8 cellular contexts compared by ENCODE assay signal in genomic region chr1:223713546-223714420, GRCh38. TPM values are rescaled to one million over a fixed set of nuclear protein-coding genes. Genes with fewer than 3 reads are reported as not detected.
A peak's percentile ranks its signal among the peaks of the same experiment; 100 is the strongest.
DNase-seq lines count a peak whose midpoint lies in the region; ATAC-seq and TF ChIP-seq lines count a peak whose summit lies in the region.

No MANE protein-coding gene starts in this region.

- peak; percentile 42 for DNase-seq in COLO668 (lab: John Stamatoyannopoulos, UW; ENCODE audit: unreplicated experiment)
- peak; percentile 69 for DNase-seq in PC-3
- DNase-seq in osteoblast (ENCODE audit: insufficient read length, low spot score, missing footprints): peak; percentile 73
- DNase-seq in GM03348 (ENCODE audit: low spot score): no peak
- DNase-seq in NCI-H526 treated with DMSO at 0.1 percent for 48 hours (lab: John Stamatoyannopoulos, UW): no peak
- DNase-seq in posterior vena cava (ENCODE audit: low spot score): no peak
- DNase-seq in ecto neural progenitor cell (ENCODE audit: low spot score): no peak

- H3K4me2 ChIP-seq in PC-3 (ENCODE audit: low read length) (peak overlapping the region; percentile 87), osteoblast (ENCODE audit: insufficient read depth, low read length) (peak overlapping the region; percentile 88)

- peaks cover 15% of the 10 kb centered on the region for H3F3A ChIP-seq in PC-3 (ENCODE audit: low read length, unreplicated experiment)

- H3K4me1 ChIP-seq in PC-3 (ENCODE audit: insufficient read depth, low read length) (peaks cover 82% of the 10 kb centered on the region), endocrine pancreas (ENCODE audit: control insufficient read depth, insufficient read depth, low read length) (no peaks in the 10 kb centered on the region), osteoblast (ENCODE audit: insufficient read depth, low read length) (peaks cover 57% of the 10 kb centered on the region)

- CTCF ChIA-PET in PC-3 (lab: Charles Lee): no interaction called here

- BruUV-seq in PC-3 (replicated peaks; lab: Mats Ljungman, UMichigan): no TSS peak

- peaks cover 73% of the 10 kb centered on the region for H3K79me2 ChIP-seq in PC-3 (ENCODE audit: low read length)
- H3K79me2 ChIP-seq in osteoblast (ENCODE audit: insufficient read depth, low read length): peaks cover 70% of the 10 kb centered on the region

- H3K27ac ChIP-seq in PC-3 (ENCODE audit: low read length): peak overlapping the region; percentile 92
- H3K27ac ChIP-seq in osteoblast (ENCODE audit: low read depth, low read length): peak overlapping the region; percentile 79

- no peak for TF ChIP-seq CTCF in PC-3 (conservative IDR thresholded peaks at IDR 0.05; ENCODE audit: low read depth, low read length)
- no peak for TF ChIP-seq CTCF in osteoblast (IDR thresholded peaks at IDR 0.05; ENCODE audit: extremely low read depth, low read depth, low read length)

- peaks cover 40% of the 10 kb centered on the region for H3K36me3 ChIP-seq in PC-3 (ENCODE audit: low read depth, low read length)
- H3K36me3 ChIP-seq in endocrine pancreas (ENCODE audit: control insufficient read depth, insufficient read depth, low read length): no peaks in the 10 kb centered on the region
- H3K36me3 ChIP-seq in osteoblast (ENCODE audit: insufficient read depth, low read length): peaks cover 38% of the 10 kb centered on the region

- H4K20me1 ChIP-seq in PC-3 (ENCODE audit: low read length) (peaks cover 46% of the 10 kb centered on the region), osteoblast (ENCODE audit: insufficient read depth, low read length) (peaks cover 37% of the 10 kb centered on the region)

- H3K9me2 ChIP-seq in PC-3 (replicated peaks; ENCODE audit: low read length): no peaks in the 10 kb centered on the region

- H3K4me3 ChIP-seq in PC-3 (ENCODE audit: low read length) (peak overlapping the region; percentile 92), endocrine pancreas (ENCODE audit: control insufficient read depth, insufficient read depth, low read length) (peak overlapping the region; percentile 70), osteoblast (ENCODE audit: insufficient read depth, low read length) (peak overlapping the region; percentile 83)

- peak overlapping the region; percentile 98 for H3K9ac ChIP-seq in PC-3 (ENCODE audit: low read length)
- peak overlapping the region; percentile 32 for H3K9ac ChIP-seq in endocrine pancreas (ENCODE audit: control insufficient read depth, insufficient read depth, low read length)

- no peak overlapping the region for H2AFZ ChIP-seq in PC-3 (ENCODE audit: low read length)
- H2AFZ ChIP-seq in osteoblast (ENCODE audit: low read length): no peak overlapping the region

- POLR2A ChIA-PET in PC-3 (lab: Charles Lee; ENCODE audit: unreplicated experiment): interaction anchor here (1.3 kb wide), 1 partner anchor 12 kb away, joined by 5 read pairs; no protein-coding TSS in a partner anchor

- ATAC-seq in PC-3: no peak

- no peaks in the 10 kb centered on the region for H3K9me3 ChIP-seq in PC-3 (ENCODE audit: low read length)
- no peaks in the 10 kb centered on the region for H3K9me3 ChIP-seq in endocrine pancreas (ENCODE audit: control insufficient read depth, low read length)
- H3K9me3 ChIP-seq in osteoblast (ENCODE audit: low read depth, low read length): no peaks in the 10 kb centered on the region

- H3K27me3 ChIP-seq in PC-3 (ENCODE audit: low read length) (no peaks in the 10 kb centered on the region), endocrine pancreas (ENCODE audit: control insufficient read depth, insufficient read depth, low read length) (no peaks in the 10 kb centered on the region), osteoblast (ENCODE audit: insufficient read depth, low read length) (no peaks in the 10 kb centered on the region)

- intact Hi-C loops in PC-3 (cut with micrococcal nuclease) (loop anchor here (2.0 kb wide), 1 partner anchor 19 kb away; no protein-coding TSS in a partner anchor), posterior vena cava (cut with DNase I) (loop anchor here in 1 of 2 donors (5.0 kb wide), 1 partner anchor 34 kb away; no protein-coding TSS in a partner anchor)

RNA-seq across cellular contexts. Expression of gene CAPN2, which starts 1.4 kb away (rescaled TPM):
- total RNA-seq in PC-3 (2014; rRNA removed) (1,259 and 1,457 TPM in 2 replicates), osteoblast (340 and 341 TPM in 2 replicates), posterior vena cava (100 to 1,000 TPM; 234 to 289 TPM)

RNA-seq across cellular contexts. Expression of gene CAPN8, which starts 48.3 kb away (rescaled TPM):
- 5.9 and 11.1 TPM in 2 replicates for total RNA-seq in PC-3 (2014; rRNA removed)
- not detected in 2 replicates for total RNA-seq in osteoblast
- not detected for total RNA-seq in posterior vena cava

Comparison
In these comparisons a context has a peak if more than half of its experiments do, and no peak if none do; other contexts are left out.
1. DNase-seq: peak in COLO668 (single experiment), PC-3 (single experiment) and osteoblast (single experiment); none in GM03348 (single experiment), NCI-H526 treated with DMSO at 0.1 percent for 48 hours (single experiment), posterior vena cava (single experiment) and ecto neural progenitor cell (single experiment).
2. Peak in every context shown above with its lines, with median percentiles within 50 percentile points of each other: H3K4me3 ChIP-seq.